Comparison of ENCODE assay signal across 2 cellular contexts in the genomic region with DNA sequence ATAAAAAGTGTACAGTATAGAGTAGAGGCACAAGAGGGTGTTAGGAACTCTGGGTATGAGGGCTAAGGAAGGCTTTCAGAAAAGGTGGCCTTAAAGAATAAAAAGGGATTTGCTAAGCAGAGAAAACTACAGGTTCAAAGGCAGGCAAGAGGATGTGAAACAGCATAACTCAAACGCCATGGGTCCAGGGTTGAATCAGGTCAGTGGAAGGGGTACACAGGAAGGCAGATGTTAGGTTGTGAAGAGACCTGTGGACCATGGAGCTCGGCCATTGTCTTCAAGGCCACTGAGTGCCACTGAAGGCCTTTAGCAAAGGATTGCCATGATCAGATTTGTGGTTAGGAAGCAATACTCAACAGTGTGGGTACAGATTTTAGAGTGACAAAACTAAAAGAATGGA.
TF ChIP-seq lines count a peak whose summit lies in the region.

No MANE protein-coding gene starts in this region.

TF ChIP-seq in GM23338, 12 proteins besides CTCF, POLR2A, EP300 and RAD21 (continues in another document):
- no peak for TF ChIP-seq NANOG (IDR thresholded peaks at IDR 0.05; ENCODE audit: borderline replicate concordance)
- no peak for TF ChIP-seq POLR2AphosphoS5 (IDR thresholded peaks at IDR 0.05; ENCODE audit: low read depth)
- TF ChIP-seq, protein P1, sequence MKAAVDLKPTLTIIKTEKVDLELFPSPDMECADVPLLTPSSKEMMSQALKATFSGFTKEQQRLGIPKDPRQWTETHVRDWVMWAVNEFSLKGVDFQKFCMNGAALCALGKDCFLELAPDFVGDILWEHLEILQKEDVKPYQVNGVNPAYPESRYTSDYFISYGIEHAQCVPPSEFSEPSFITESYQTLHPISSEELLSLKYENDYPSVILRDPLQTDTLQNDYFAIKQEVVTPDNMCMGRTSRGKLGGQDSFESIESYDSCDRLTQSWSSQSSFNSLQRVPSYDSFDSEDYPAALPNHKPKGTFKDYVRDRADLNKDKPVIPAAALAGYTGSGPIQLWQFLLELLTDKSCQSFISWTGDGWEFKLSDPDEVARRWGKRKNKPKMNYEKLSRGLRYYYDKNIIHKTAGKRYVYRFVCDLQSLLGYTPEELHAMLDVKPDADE (IDR thresholded peaks at IDR 0.05) = no peak
- TF ChIP-seq EZH2phosphoT487 (IDR thresholded peaks at IDR 0.05; ENCODE audit: unreplicated experiment) = no peak
- TF ChIP-seq, protein P2, sequence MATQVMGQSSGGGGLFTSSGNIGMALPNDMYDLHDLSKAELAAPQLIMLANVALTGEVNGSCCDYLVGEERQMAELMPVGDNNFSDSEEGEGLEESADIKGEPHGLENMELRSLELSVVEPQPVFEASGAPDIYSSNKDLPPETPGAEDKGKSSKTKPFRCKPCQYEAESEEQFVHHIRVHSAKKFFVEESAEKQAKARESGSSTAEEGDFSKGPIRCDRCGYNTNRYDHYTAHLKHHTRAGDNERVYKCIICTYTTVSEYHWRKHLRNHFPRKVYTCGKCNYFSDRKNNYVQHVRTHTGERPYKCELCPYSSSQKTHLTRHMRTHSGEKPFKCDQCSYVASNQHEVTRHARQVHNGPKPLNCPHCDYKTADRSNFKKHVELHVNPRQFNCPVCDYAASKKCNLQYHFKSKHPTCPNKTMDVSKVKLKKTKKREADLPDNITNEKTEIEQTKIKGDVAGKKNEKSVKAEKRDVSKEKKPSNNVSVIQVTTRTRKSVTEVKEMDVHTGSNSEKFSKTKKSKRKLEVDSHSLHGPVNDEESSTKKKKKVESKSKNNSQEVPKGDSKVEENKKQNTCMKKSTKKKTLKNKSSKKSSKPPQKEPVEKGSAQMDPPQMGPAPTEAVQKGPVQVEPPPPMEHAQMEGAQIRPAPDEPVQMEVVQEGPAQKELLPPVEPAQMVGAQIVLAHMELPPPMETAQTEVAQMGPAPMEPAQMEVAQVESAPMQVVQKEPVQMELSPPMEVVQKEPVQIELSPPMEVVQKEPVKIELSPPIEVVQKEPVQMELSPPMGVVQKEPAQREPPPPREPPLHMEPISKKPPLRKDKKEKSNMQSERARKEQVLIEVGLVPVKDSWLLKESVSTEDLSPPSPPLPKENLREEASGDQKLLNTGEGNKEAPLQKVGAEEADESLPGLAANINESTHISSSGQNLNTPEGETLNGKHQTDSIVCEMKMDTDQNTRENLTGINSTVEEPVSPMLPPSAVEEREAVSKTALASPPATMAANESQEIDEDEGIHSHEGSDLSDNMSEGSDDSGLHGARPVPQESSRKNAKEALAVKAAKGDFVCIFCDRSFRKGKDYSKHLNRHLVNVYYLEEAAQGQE (IDR thresholded peaks at IDR 0.05; ENCODE audit: unreplicated experiment) = no peak
- TF ChIP-seq, protein P3, sequence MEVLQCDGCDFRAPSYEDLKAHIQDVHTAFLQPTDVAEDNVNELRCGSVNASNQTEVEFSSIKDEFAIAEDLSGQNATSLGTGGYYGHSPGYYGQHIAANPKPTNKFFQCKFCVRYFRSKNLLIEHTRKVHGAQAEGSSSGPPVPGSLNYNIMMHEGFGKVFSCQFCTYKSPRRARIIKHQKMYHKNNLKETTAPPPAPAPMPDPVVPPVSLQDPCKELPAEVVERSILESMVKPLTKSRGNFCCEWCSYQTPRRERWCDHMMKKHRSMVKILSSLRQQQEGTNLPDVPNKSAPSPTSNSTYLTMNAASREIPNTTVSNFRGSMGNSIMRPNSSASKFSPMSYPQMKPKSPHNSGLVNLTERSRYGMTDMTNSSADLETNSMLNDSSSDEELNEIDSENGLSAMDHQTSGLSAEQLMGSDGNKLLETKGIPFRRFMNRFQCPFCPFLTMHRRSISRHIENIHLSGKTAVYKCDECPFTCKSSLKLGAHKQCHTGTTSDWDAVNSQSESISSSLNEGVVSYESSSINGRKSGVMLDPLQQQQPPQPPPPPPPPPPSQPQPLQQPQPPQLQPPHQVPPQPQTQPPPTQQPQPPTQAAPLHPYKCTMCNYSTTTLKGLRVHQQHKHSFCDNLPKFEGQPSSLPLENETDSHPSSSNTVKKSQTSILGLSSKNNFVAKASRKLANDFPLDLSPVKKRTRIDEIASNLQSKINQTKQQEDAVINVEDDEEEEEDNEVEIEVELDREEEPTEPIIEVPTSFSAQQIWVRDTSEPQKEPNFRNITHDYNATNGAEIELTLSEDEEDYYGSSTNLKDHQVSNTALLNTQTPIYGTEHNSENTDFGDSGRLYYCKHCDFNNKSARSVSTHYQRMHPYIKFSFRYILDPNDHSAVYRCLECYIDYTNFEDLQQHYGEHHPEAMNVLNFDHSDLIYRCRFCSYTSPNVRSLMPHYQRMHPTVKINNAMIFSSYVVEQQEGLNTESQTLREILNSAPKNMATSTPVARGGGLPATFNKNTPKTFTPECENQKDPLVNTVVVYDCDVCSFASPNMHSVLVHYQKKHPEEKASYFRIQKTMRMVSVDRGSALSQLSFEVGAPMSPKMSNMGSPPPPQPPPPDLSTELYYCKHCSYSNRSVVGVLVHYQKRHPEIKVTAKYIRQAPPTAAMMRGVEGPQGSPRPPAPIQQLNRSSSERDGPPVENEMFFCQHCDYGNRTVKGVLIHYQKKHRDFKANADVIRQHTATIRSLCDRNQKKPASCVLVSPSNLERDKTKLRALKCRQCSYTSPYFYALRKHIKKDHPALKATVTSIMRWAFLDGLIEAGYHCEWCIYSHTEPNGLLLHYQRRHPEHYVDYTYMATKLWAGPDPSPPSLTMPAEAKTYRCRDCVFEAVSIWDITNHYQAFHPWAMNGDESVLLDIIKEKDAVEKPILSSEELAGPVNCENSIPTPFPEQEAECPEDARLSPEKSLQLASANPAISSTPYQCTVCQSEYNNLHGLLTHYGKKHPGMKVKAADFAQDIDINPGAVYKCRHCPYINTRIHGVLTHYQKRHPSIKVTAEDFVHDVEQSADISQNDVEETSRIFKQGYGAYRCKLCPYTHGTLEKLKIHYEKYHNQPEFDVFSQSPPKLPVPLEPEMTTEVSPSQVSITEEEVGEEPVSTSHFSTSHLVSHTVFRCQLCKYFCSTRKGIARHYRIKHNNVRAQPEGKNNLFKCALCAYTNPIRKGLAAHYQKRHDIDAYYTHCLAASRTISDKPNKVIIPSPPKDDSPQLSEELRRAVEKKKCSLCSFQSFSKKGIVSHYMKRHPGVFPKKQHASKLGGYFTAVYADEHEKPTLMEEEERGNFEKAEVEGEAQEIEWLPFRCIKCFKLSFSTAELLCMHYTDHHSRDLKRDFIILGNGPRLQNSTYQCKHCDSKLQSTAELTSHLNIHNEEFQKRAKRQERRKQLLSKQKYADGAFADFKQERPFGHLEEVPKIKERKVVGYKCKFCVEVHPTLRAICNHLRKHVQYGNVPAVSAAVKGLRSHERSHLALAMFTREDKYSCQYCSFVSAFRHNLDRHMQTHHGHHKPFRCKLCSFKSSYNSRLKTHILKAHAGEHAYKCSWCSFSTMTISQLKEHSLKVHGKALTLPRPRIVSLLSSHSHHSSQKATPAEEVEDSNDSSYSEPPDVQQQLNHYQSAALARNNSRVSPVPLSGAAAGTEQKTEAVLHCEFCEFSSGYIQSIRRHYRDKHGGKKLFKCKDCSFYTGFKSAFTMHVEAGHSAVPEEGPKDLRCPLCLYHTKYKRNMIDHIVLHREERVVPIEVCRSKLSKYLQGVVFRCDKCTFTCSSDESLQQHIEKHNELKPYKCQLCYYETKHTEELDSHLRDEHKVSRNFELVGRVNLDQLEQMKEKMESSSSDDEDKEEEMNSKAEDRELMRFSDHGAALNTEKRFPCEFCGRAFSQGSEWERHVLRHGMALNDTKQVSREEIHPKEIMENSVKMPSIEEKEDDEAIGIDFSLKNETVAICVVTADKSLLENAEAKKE (CRISPR knock-in tag; IDR thresholded peaks at IDR 0.05) = no peak
- no peak for TF ChIP-seq ZNF114 (CRISPR knock-in tag; IDR thresholded peaks at IDR 0.05)
- TF ChIP-seq ZNF331 (CRISPR knock-in tag; IDR thresholded peaks at IDR 0.05; ENCODE audit: low read depth) = no peak
- TF ChIP-seq EZH2 (IDR thresholded peaks at IDR 0.05; ENCODE audit: low read depth, unreplicated experiment) = no peak
- no peak for TF ChIP-seq JUNB (IDR thresholded peaks at IDR 0.05; ENCODE audit: unreplicated experiment)

TF ChIP-seq in GM12878, 131 proteins besides CTCF, POLR2A, EP300 and RAD21:
- TF ChIP-seq CBFB (IDR thresholded peaks at IDR 0.05; ENCODE audit: low read depth) = no peak
- TF ChIP-seq SPI1 (IDR thresholded peaks at IDR 0.05; ENCODE audit: borderline replicate concordance, insufficient read depth, low read depth, low read length) = peak; percentile 49; the same call in 1 of the 2 replicates
